ENCODE assay signal across 2 cellular contexts in genomic region chr3:147410126-147410517, GRCh38.
TF ChIP-seq lines count a peak whose summit lies in the region.

No MANE protein-coding gene starts in this region.

TF ChIP-seq in IMR-90, 13 proteins besides CTCF, POLR2A, EP300 and RAD21:
- TF ChIP-seq SMC3 (IDR thresholded peaks at IDR 0.05; ENCODE audit: low read depth, low read length) (no peak), CEBPB (IDR thresholded peaks at IDR 0.05; ENCODE audit: low read depth, low read length) (no peak), MAZ (IDR thresholded peaks at IDR 0.05; ENCODE audit: borderline replicate concordance, low read depth, low read length) (no peak), MAFK (IDR thresholded peaks at IDR 0.05; ENCODE audit: low read depth, low read length) (no peak), RCOR1 (IDR thresholded peaks at IDR 0.05; ENCODE audit: insufficient replicate concordance, low read length) (no peak), NFE2L2 (IDR thresholded peaks at IDR 0.05; ENCODE audit: low read depth, low read length) (no peak), MXI1 (IDR thresholded peaks at IDR 0.05; ENCODE audit: borderline replicate concordance, low read depth, low read length) (no peak), CHD1 (IDR thresholded peaks at IDR 0.05; ENCODE audit: low read depth, low read length) (no peak), BHLHE40 (IDR thresholded peaks at IDR 0.05; ENCODE audit: low read depth, low read length) (no peak), ELK1 (IDR thresholded peaks at IDR 0.05; ENCODE audit: borderline replicate concordance, low read depth, low read length) (no peak), FOS (IDR thresholded peaks at IDR 0.05; ENCODE audit: low read depth, low read length) (no peak), RFX5 (IDR thresholded peaks at IDR 0.05; ENCODE audit: low read depth, low read length) (no peak), USF2 (IDR thresholded peaks at IDR 0.05; ENCODE audit: low read depth, low read length) (no peak)

TF ChIP-seq in endothelial cell of umbilical vein, 7 proteins besides CTCF, POLR2A, EP300 and RAD21:
- TF ChIP-seq MYC (IDR thresholded peaks at IDR 0.05; ENCODE audit: low read depth, low read length) (no peak), EZH2 (IDR thresholded peaks at IDR 0.05; ENCODE audit: borderline replicate concordance, low read depth, low read length, severe bottlenecking) (peak; percentile 72)
